ENCODE assay signal across 17 cellular contexts in the genomic region with DNA sequence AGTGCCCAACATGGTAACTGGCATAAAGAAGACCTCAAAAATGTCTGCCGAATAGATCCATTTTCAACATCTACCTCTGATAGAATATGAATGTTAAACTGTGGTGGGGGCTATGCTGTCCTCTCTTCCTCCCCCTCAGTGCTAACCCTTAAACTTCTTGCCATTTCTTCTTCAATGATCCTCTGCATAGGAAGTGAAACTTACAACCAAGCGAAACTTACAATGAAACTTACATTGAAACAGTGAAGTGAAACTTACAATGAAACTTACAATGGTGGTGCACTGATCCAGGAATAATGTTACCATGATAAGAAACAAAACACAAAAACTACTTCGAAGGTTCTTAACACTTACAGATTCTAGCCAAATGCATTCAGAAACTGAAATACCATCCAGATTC. TPM values are rescaled to one million over a fixed set of nuclear protein-coding genes. Genes with fewer than 3 reads are reported as not detected.
DNase-seq lines count a peak whose midpoint lies in the region; ATAC-seq and TF ChIP-seq lines count a peak whose summit lies in the region.
"Had no signal": no experiment of that assay in that cellular context is flagged by ENCODE, and none has a peak within 500 bp of the region (broad histone marks: within the 10 kb centered on the region; RNA-seq: fewer than 3 reads in every experiment).

No MANE protein-coding gene starts in this region.

- H3K4me1 ChIP-seq in CD8-positive, alpha-beta T cell (ENCODE audit: insufficient read depth, low read length), result peaks cover 17% of the 10 kb centered on the region

- peaks cover 76% of the 10 kb centered on the region for H3K36me3 Mint-ChIP-seq in CD8-positive, alpha-beta T cell
- peaks cover 6% of the 10 kb centered on the region for H3K36me3 Mint-ChIP-seq in activated naive CD8-positive, alpha-beta T cell

- DNase-seq in CD8-positive, alpha-beta T cell, result no peak
- no peak for DNase-seq in DMS153 (lab: John Stamatoyannopoulos, UW)
- no peak for DNase-seq in NCI-H82 treated with DMSO at 0.1 percent for 48 hours (lab: John Stamatoyannopoulos, UW; ENCODE audit: unreplicated experiment)
- DNase-seq in NCI-H446 (lab: John Stamatoyannopoulos, UW), result no peak
- DNase-seq: activated CD8-positive, alpha-beta memory T cell treated with anti-CD3 and anti-CD28 coated beads for 24 hours; endodermal cell; heart left ventricle; NCI-H2227 treated with DMSO at 0.1 percent for 48 hours; stimulated activated CD4-positive, alpha-beta T cell treated with anti-CD3 and anti-CD28 coated beads, Interleukin-4, amount 100 ng/mL, for 1 hour had no signal

- peaks cover 33% of the 10 kb centered on the region for H3K36me3 ChIP-seq in CD8-positive, alpha-beta T cell (ENCODE audit: insufficient read depth, low read length)

- ATAC-seq in CD8-positive, alpha-beta T cell, result no peak
- ATAC-seq in GM19452 (IDR thresholded peaks at IDR 0.05; ENCODE audit: unreplicated experiment) (peak; percentile 48), HG03571 (IDR thresholded peaks at IDR 0.05; ENCODE audit: unreplicated experiment) (peak; percentile 39), HG03108 (IDR thresholded peaks at IDR 0.05; ENCODE audit: unreplicated experiment) (no peak)
- ATAC-seq: heart left ventricle had no signal

- H3K4me3 ChIP-seq in CD8-positive, alpha-beta T cell (ENCODE audit: low read depth, low read length), result no peak overlapping the region
- H3K4me3 ChIP-seq: ascending aorta, heart left ventricle had no signal

- POLR2A ChIA-PET in CD8-positive, alpha-beta T cell (lab: Charles Lee), result no interaction called here

- peaks cover 45% of the 10 kb centered on the region for H3K4me1 Mint-ChIP-seq in CD8-positive, alpha-beta T cell (ENCODE audit: low read depth)
- peaks cover 45% of the 10 kb centered on the region for H3K4me1 Mint-ChIP-seq in activated naive CD8-positive, alpha-beta T cell (ENCODE audit: low read depth)

- no peaks in the 10 kb centered on the region for H3K27me3 ChIP-seq in CD8-positive, alpha-beta T cell (ENCODE audit: insufficient read depth, low read length)
- H3K27me3 ChIP-seq: ascending aorta, heart left ventricle had no signal

- H3K27ac Mint-ChIP-seq in CD8-positive, alpha-beta T cell, result peak overlapping the region; percentile 11
- H3K27ac Mint-ChIP-seq in activated naive CD8-positive, alpha-beta T cell, result no peak overlapping the region
- H3K27ac Mint-ChIP-seq: endodermal cell had no signal

- no peak overlapping the region for H3K4me3 Mint-ChIP-seq in CD8-positive, alpha-beta T cell
- peak overlapping the region; percentile 1 for H3K4me3 Mint-ChIP-seq in activated naive CD8-positive, alpha-beta T cell
- H3K4me3 Mint-ChIP-seq: endodermal cell had no signal

- CTCF ChIA-PET in CD8-positive, alpha-beta T cell (lab: Charles Lee), result no interaction called here

- no peaks in the 10 kb centered on the region for H3K9me3 ChIP-seq in CD8-positive, alpha-beta T cell (ENCODE audit: low read length)
- H3K9me3 ChIP-seq: ascending aorta, heart left ventricle had no signal

- TF ChIP-seq CTCF in CD8-positive, alpha-beta T cell (IDR thresholded peaks at IDR 0.05), result no peak

- no peaks in the 10 kb centered on the region for H3K9me3 Mint-ChIP-seq in CD8-positive, alpha-beta T cell
- no peaks in the 10 kb centered on the region for H3K9me3 Mint-ChIP-seq in activated naive CD8-positive, alpha-beta T cell (ENCODE audit: low read depth)
- H3K9me3 Mint-ChIP-seq: endodermal cell had no signal

- intact Hi-C loops in CD8-positive, alpha-beta T cell (cut with DNase I, micrococcal nuclease), result no loop called here

- H3K27me3 Mint-ChIP-seq in CD8-positive, alpha-beta T cell (ENCODE audit: low read depth), result no peaks in the 10 kb centered on the region
- no peaks in the 10 kb centered on the region for H3K27me3 Mint-ChIP-seq in activated naive CD8-positive, alpha-beta T cell

- H3K27ac ChIP-seq in CD8-positive, alpha-beta T cell (ENCODE audit: low read depth, low read length), result no peak overlapping the region
- H3K27ac ChIP-seq: ascending aorta had no signal

RNA-seq across cellular contexts. Expression of a gene that starts 4.7 kb away (rescaled TPM):
- total RNA-seq in CD8-positive, alpha-beta T cell, result 10 to 100 TPM; 42.8 to 46.5 TPM

RNA-seq across cellular contexts. Expression of a gene that starts 49.7 kb away (rescaled TPM):
- not detected for total RNA-seq in CD8-positive, alpha-beta T cell
- total RNA-seq: ascending aorta, endodermal cell, heart left ventricle, liver, posterior vena cava, subcutaneous adipose tissue had no signal

RNA-seq across cellular contexts. Expression of a gene that starts 56.9 kb away (rescaled TPM):
- total RNA-seq in CD8-positive, alpha-beta T cell, result not detected
- total RNA-seq: ascending aorta, endodermal cell, heart left ventricle, liver, posterior vena cava, subcutaneous adipose tissue had no signal

Comparison
In these comparisons a context has a peak if more than half of its experiments do, and no peak if none do; other contexts are left out.
1. ATAC-seq: peak in GM19452 (single experiment) and HG03571 (single experiment); none in CD8-positive, alpha-beta T cell (single experiment) and HG03108 (single experiment).